In genomic region chr22:22787805-22788459, GRCh38 we compare ENCODE assay signal across 8 cellular contexts.
A peak's percentile ranks its signal among the peaks of the same experiment; 100 is the strongest.
DNase-seq lines count a peak whose midpoint lies in the region; ATAC-seq and TF ChIP-seq lines count a peak whose summit lies in the region.

No MANE protein-coding gene starts in this region.

- no peak overlapping the region for H3K9ac ChIP-seq in smooth muscle cell (ENCODE audit: low read depth)

- peak; percentile 92 for TF ChIP-seq CTCF in HFFc6 (IDR thresholded peaks at IDR 0.05)
- TF ChIP-seq CTCF in right atrium auricular region (IDR thresholded peaks at IDR 0.05), result peak; percentile 24 to 68
- peak; percentile 73 for TF ChIP-seq CTCF in smooth muscle cell (IDR thresholded peaks at IDR 0.05; ENCODE audit: borderline replicate concordance, insufficient read depth, poor library complexity, severe bottlenecking)

- peaks cover 26% of the 10 kb centered on the region for H3K27me3 Mint-ChIP-seq in HFFc6 (ENCODE audit: insufficient read depth)

- H3K27ac Mint-ChIP-seq in HFFc6, result no peak overlapping the region

- ATAC-seq in GM19463 (IDR thresholded peaks at IDR 0.05; ENCODE audit: unreplicated experiment), result no peak

- no peaks in the 10 kb centered on the region for H3K4me1 ChIP-seq in right atrium auricular region
- H3K4me1 ChIP-seq in smooth muscle cell (ENCODE audit: low read depth), result no peaks in the 10 kb centered on the region

- H3K9me3 ChIP-seq in right atrium auricular region (no peaks in the 10 kb centered on the region), smooth muscle cell (replicated peaks; ENCODE audit: low read depth) (no peaks in the 10 kb centered on the region)

- H3K4me3 ChIP-seq in right atrium auricular region, result no peak overlapping the region
- H3K4me3 ChIP-seq in smooth muscle cell, result no peak overlapping the region

- no peaks in the 10 kb centered on the region for H3K79me2 ChIP-seq in smooth muscle cell (ENCODE audit: low read depth)

- WGBS in smooth muscle cell (ENCODE audit: low lambda C conversion rate), result 46% methylated on average over 9 of the region's 9 CpGs

- no peaks in the 10 kb centered on the region for H3K36me3 ChIP-seq in right atrium auricular region
- no peaks in the 10 kb centered on the region for H3K36me3 ChIP-seq in smooth muscle cell (ENCODE audit: low read depth)

- DNase-seq in CD1c-positive myeloid dendritic cell (ENCODE audit: extremely low spot score), result peak; percentile 74
- peak; percentile 33 for DNase-seq in HFFc6
- peak; percentile 78 for DNase-seq in SK-MEL-5 (ENCODE audit: low read depth, low spot score)
- DNase-seq in activated naive CD4-positive, alpha-beta T cell treated with Interleukin-2 at 50 U/mL for 16 hours, result peak; percentile 68
- DNase-seq in right atrium auricular region (ENCODE audit: low spot score), result no peak
- no peak for DNase-seq in smooth muscle cell (lab: John Stamatoyannopoulos, UW; ENCODE audit: unreplicated experiment)
- DNase-seq in dedifferentiated amniotic fluid mesenchymal stem cell (ENCODE audit: extremely low spot score), result no peak

- H3F3A ChIP-seq in smooth muscle cell (ENCODE audit: low read depth), result no peaks in the 10 kb centered on the region

- no peaks in the 10 kb centered on the region for H3K36me3 Mint-ChIP-seq in HFFc6 (ENCODE audit: low read depth)

- H3K9me3 Mint-ChIP-seq in HFFc6, result no peaks in the 10 kb centered on the region

- H3K27me3 ChIP-seq in right atrium auricular region (no peaks in the 10 kb centered on the region), smooth muscle cell (ENCODE audit: low read depth) (peaks cover 39% of the 10 kb centered on the region)

- no peak overlapping the region for H2AFZ ChIP-seq in smooth muscle cell (ENCODE audit: low read depth)

- in situ Hi-C loops in SK-MEL-5 (cut with HindIII; ENCODE audit: low pct_unique_long_range_greater_than_20kb, low sequenced_read_pairs), result no loop called here

- H3K27ac ChIP-seq in right atrium auricular region (no peak overlapping the region), smooth muscle cell (ENCODE audit: low read depth) (no peak overlapping the region)

- H3K4me3 Mint-ChIP-seq in HFFc6, result no peak overlapping the region

- no peak overlapping the region for H3K4me2 ChIP-seq in smooth muscle cell

- no peaks in the 10 kb centered on the region for H4K20me1 ChIP-seq in smooth muscle cell (ENCODE audit: low read depth)

- H3K4me1 Mint-ChIP-seq in HFFc6 (ENCODE audit: low read depth), result no peaks in the 10 kb centered on the region

Comparison
In these comparisons a context has a peak if more than half of its experiments do, and no peak if none do; other contexts are left out.
1. DNase-seq: peak in CD1c-positive myeloid dendritic cell (single experiment), HFFc6 (single experiment), SK-MEL-5 (single experiment) and activated naive CD4-positive, alpha-beta T cell treated with Interleukin-2 at 50 U/mL for 16 hours (single experiment); none in right atrium auricular region (single experiment), smooth muscle cell (single experiment) and dedifferentiated amniotic fluid mesenchymal stem cell (single experiment).
2. Peak in every context shown above with its lines, with median percentiles within 50 percentile points of each other: CTCF ChIP-seq.